ENCODE assay signal across 8 cellular contexts in genomic region chr11:63974259-63975143, GRCh38. TPM values are rescaled to one million over a fixed set of nuclear protein-coding genes. Genes with fewer than 3 reads are reported as not detected.
DNase-seq lines count a peak whose midpoint lies in the region; ATAC-seq, FAIRE-seq and TF ChIP-seq lines count a peak whose summit lies in the region.

TSS of gene COX8A (plus strand) at chr11:63974620. CDS start at chr11:63974681, 61 bp downstream.

- H3K9me3 ChIP-seq in IMR-90 (ENCODE audit: control insufficient read depth, insufficient read depth, low read length) (no peaks in the 10 kb centered on the region), endothelial cell of umbilical vein (replicated peaks; ENCODE audit: control insufficient read depth, insufficient read depth, low read length) (no peaks in the 10 kb centered on the region)

- TF ChIP-seq CTCF in IMR-90 (conservative IDR thresholded peaks at IDR 0.05; ENCODE audit: low read depth, low read length): 0 out of 2 replicates have a peak, but pooled peaks have one; percentile 14
- peak in 1 of 2 donors; percentile 11 for TF ChIP-seq CTCF in endothelial cell of umbilical vein (IDR thresholded peaks at IDR 0.05; ENCODE audit: extremely low read depth in 1 of 2, insufficient read depth in 1 of 2, low read depth in 1 of 2, low read length in 2 of 2)

- H3K23ac ChIP-seq in IMR-90 (ENCODE audit: low read depth, low read length): peak within 1 kb of the TSS; percentile 70

- in situ Hi-C loops in IMR-90 (cut with MboI; ENCODE audit: low sequenced_read_pairs): no loop called here

- H3K18ac ChIP-seq in IMR-90 (ENCODE audit: low read depth, low read length): no peak within 1 kb of the TSS; the same call in 1 of the 2 replicates

- 1% methylated on average over 37 of the region's 67 CpGs; no CpG with 5 or more reads in 1 of the 2 experiments for WGBS in IMR-90 (ENCODE audit: extremely low coverage in 2 of 2, insufficient read length in 1 of 2), 2 experiments

- peak within 1 kb of the TSS; percentile 99 for H2AK9ac ChIP-seq in IMR-90 (replicated peaks; ENCODE audit: low read depth, low read length, poor library complexity)

- H3K27me3 ChIP-seq in IMR-90 (ENCODE audit: control insufficient read depth, insufficient read depth, low read length) (no peaks in the 10 kb centered on the region), endothelial cell of umbilical vein (ENCODE audit: control insufficient read depth in 2 of 2, insufficient read depth in 2 of 2, low read length in 2 of 2) (peaks cover 0 to 2% of the 10 kb centered on the region in 2 experiments)

- H3K9me1 ChIP-seq in IMR-90 (ENCODE audit: insufficient read depth, low read length) (peaks cover 16% of the 10 kb centered on the region), endothelial cell of umbilical vein (replicated peaks; ENCODE audit: control insufficient read depth, extremely low read depth, insufficient read depth, low read length) (no peaks in the 10 kb centered on the region)

- H3K36me3 ChIP-seq in IMR-90 (ENCODE audit: control insufficient read depth, insufficient read depth, low read length) (peaks cover 11% of the 10 kb centered on the region; the same call in 1 of the 2 replicates), endothelial cell of umbilical vein (ENCODE audit: control insufficient read depth in 2 of 2, extremely low read depth in 1 of 2, insufficient read depth in 2 of 2, low read length in 2 of 2) (peaks cover 0 to 2% of the 10 kb centered on the region in 2 experiments)

- peaks cover 7 to 36% of the 10 kb centered on the region in 2 experiments; a peak in 3 of 4 replicates for H3K79me1 ChIP-seq in IMR-90 (ENCODE audit: low read depth in 1 of 2, low read length in 2 of 2)

- peak within 1 kb of the TSS; percentile 65 for H3K56ac ChIP-seq in IMR-90 (ENCODE audit: extremely low read depth, insufficient read depth, low read length)

- H2AK5ac ChIP-seq in IMR-90 (ENCODE audit: low read depth, low read length): peak within 1 kb of the TSS; percentile 66

- H3K14ac ChIP-seq in IMR-90 (replicated peaks; ENCODE audit: low read depth, low read length): peak within 1 kb of the TSS; percentile 87

- peaks cover 9% of the 10 kb centered on the region for H3K4me1 ChIP-seq in IMR-90 (ENCODE audit: control insufficient read depth, insufficient read depth, low read length)
- peaks cover 13% of the 10 kb centered on the region for H3K4me1 ChIP-seq in endothelial cell of umbilical vein (ENCODE audit: control insufficient read depth, extremely low read depth, insufficient read depth, low read length)

- POLR2A ChIA-PET in IMR-90 (lab: Charles Lee; ENCODE audit: unreplicated experiment) (no interaction called here), endothelial cell of umbilical vein (lab: Charles Lee) (no interaction called here)

- H2BK5ac ChIP-seq in IMR-90 (ENCODE audit: low read depth, low read length, poor library complexity, severe bottlenecking): peak within 1 kb of the TSS; percentile 91

- H3K4me2 ChIP-seq in IMR-90 (ENCODE audit: low read depth, low read length): peak within 1 kb of the TSS; percentile 44
- H3K4me2 ChIP-seq in endothelial cell of umbilical vein (ENCODE audit: insufficient read depth, low read length): peak within 1 kb of the TSS; percentile 65

- H2BK15ac ChIP-seq in IMR-90 (ENCODE audit: low read depth, low read length): no peak within 1 kb of the TSS

- peak within 1 kb of the TSS; percentile 92 for H3K4ac ChIP-seq in IMR-90 (ENCODE audit: low read depth, low read length)

- BruUV-seq in IMR-90 (replicated peaks; lab: Mats Ljungman, UMichigan) (TSS peak; percentile 58), endothelial cell of umbilical vein (replicated peaks; lab: Mats Ljungman, UMichigan) (TSS peak; percentile 67)

- intact Hi-C loops in IMR-90 (cut with micrococcal nuclease): no loop called here
- intact Hi-C loops in endothelial cell of umbilical vein (cut with micrococcal nuclease): loop anchor here (1.0 kb wide), 1 partner anchor 12 kb away; the partner anchor contains the start of gene OTUB1

- H3K79me2 ChIP-seq in endothelial cell of umbilical vein (ENCODE audit: control insufficient read depth, insufficient read depth, low read length): peaks cover 23% of the 10 kb centered on the region

- H2BK120ac ChIP-seq in IMR-90 (ENCODE audit: low read depth, low read length): peak within 1 kb of the TSS; percentile 52

- TF ChIP-seq POLR2A in IMR-90 (IDR thresholded peaks at IDR 0.05; ENCODE audit: low read depth, low read length): peak; percentile 62; the same call in 1 of the 2 replicates
- TF ChIP-seq POLR2A in endothelial cell of umbilical vein (IDR thresholded peaks at IDR 0.05; ENCODE audit: low read depth, low read length): peak; percentile 86

- peak within 1 kb of the TSS; percentile 57 for H4K5ac ChIP-seq in IMR-90 (ENCODE audit: low read depth, low read length)

- H2BK20ac ChIP-seq in IMR-90 (ENCODE audit: low read depth, low read length): no peak within 1 kb of the TSS

- H3K27ac ChIP-seq in IMR-90 (ENCODE audit: insufficient read depth, low read length) (peak within 1 kb of the TSS; percentile 86), endothelial cell of umbilical vein (ENCODE audit: insufficient read depth, low read depth, low read length) (peak within 1 kb of the TSS; percentile 72)

- TF ChIP-seq RAD21 in IMR-90 (IDR thresholded peaks at IDR 0.05; ENCODE audit: low read length): 0 out of 2 replicates have a peak, but pooled peaks have one; percentile 4

- H3K4me3 ChIP-seq in IMR-90 (ENCODE audit: insufficient read depth, low read depth, low read length) (peak within 1 kb of the TSS; percentile 82), endothelial cell of umbilical vein (replicated peaks in 1 of 3; ENCODE audit: insufficient read depth in 1 of 3, low read depth in 1 of 3, low read length in 3 of 3) (peak within 1 kb of the TSS; percentile 70 to 72 (median 71))

- peak; percentile 100 for FAIRE-seq in endothelial cell of umbilical vein (lab: Jason Lieb, UNC)

- dilution Hi-C loops in IMR-90 (cut with HindIII; ENCODE audit: low sequenced_read_pairs, unreplicated experiment): no loop called here
- dilution Hi-C loops in endothelial cell of umbilical vein (cut with MboI; ENCODE audit: extremely low pct_ligation_motif_present, low sequenced_read_pairs): no loop called here

- peak within 1 kb of the TSS; percentile 97 for H2AFZ ChIP-seq in IMR-90 (replicated peaks; ENCODE audit: low read length, poor library complexity)
- H2AFZ ChIP-seq in endothelial cell of umbilical vein (ENCODE audit: low read depth, low read length): peak within 1 kb of the TSS; percentile 89

- H4K8ac ChIP-seq in IMR-90 (ENCODE audit: low read depth in 2 of 2, low read length in 2 of 2): peak within 1 kb of the TSS; percentile 44 to 90

- peak; percentile 98 for DNase-seq in DMS 273 treated with DMSO at 0.1 percent for 48 hours (lab: John Stamatoyannopoulos, UW)
- DNase-seq in IMR-90: peak; percentile 100
- peak; percentile 100 for DNase-seq in OCI-M1 (lab: John Stamatoyannopoulos, UW)
- DNase-seq in activated T-cell treated with anti-CD3 and anti-CD28 coated beads for 24 hours (ENCODE audit: low read depth): peak; percentile 94
- peak; percentile 100 for DNase-seq in endothelial cell of umbilical vein (ENCODE audit: low read depth, low spot score)
- peak; percentile 100 for DNase-seq in midbrain (lab: John Stamatoyannopoulos, UW)
- DNase-seq in stimulated activated CD8-positive, alpha-beta memory T cell treated with anti-CD3 and anti-CD28 coated beads, Interleukin-2, amount 100 ng/mL, for 1 hour (ENCODE audit: low read depth in 2 of 2): peak; percentile 84 to 90

- CTCF ChIA-PET in IMR-90 (lab: Yijun Ruan, JAX): interaction anchor here (0.6 kb wide), 1 partner anchor 40 kb away, joined by 8 read pairs; no protein-coding TSS in a partner anchor
- CTCF ChIA-PET in endothelial cell of umbilical vein (lab: Charles Lee): interaction anchor here (0.5 to 2.1 kb wide), 7 partner anchors 18 to 206 kb away, joined by 3 to 8 read pairs (median 3); partner anchors contain the start of genes MARK2 and ZFTA

- H3K9ac ChIP-seq in IMR-90 (ENCODE audit: low read depth, low read length): peak within 1 kb of the TSS; percentile 84
- H3K9ac ChIP-seq in endothelial cell of umbilical vein (replicated peaks; ENCODE audit: extremely low read depth, insufficient read depth, low read length): peak within 1 kb of the TSS; percentile 87

- peak within 1 kb of the TSS; percentile 77; the same call in 1 of the 2 replicates for H4K91ac ChIP-seq in IMR-90 (ENCODE audit: insufficient read depth, low read depth, low read length)

- peak; percentile 92 for ATAC-seq in GM21528 (IDR thresholded peaks at IDR 0.05; ENCODE audit: low FRiP score, unreplicated experiment)
- ATAC-seq in IMR-90 (ENCODE audit: low read depth): peak; percentile 98

- peaks cover 18% of the 10 kb centered on the region for H4K20me1 ChIP-seq in IMR-90 (ENCODE audit: insufficient read depth, low read length)
- no peaks in the 10 kb centered on the region for H4K20me1 ChIP-seq in endothelial cell of umbilical vein (replicated peaks; ENCODE audit: control insufficient read depth, extremely low read depth, insufficient read depth, low read length)

TF ChIP-seq in endothelial cell of umbilical vein, 7 proteins besides CTCF, POLR2A, EP300 and RAD21:
- TF ChIP-seq JUN (IDR thresholded peaks at IDR 0.05; ENCODE audit: borderline replicate concordance, insufficient read depth, insufficient read length, low read depth): peak; percentile 12
- TF ChIP-seq GATA2 (IDR thresholded peaks at IDR 0.05; ENCODE audit: insufficient read depth, insufficient read length, low read depth, low read length): no peak
- TF ChIP-seq POLR2AphosphoS5 (IDR thresholded peaks at IDR 0.05; ENCODE audit: insufficient read depth, low read depth, low read length): peak; percentile 94

RNA-seq across cellular contexts. Expression of gene COX8A, which starts in this region (rescaled TPM):
- total RNA-seq in IMR-90 (2012; rRNA removed) (250 and 315 TPM in 2 replicates), endothelial cell of umbilical vein (307 and 339 TPM in 2 replicates)
- polyA plus RNA-seq in IMR-90 (2012; rRNA removed) (598 and 701 TPM in 2 replicates), endothelial cell of umbilical vein (930 and 1,340 TPM in 2 replicates)
- 770 and 1,094 TPM in 2 replicates for polyA plus RNA-seq in IMR-90 (2012; cell fraction: cytosol; rRNA removed)
- 142 and 372 TPM in 2 replicates for polyA plus RNA-seq in IMR-90 (2012; cell fraction: nucleus; rRNA removed; ENCODE audit: low replicate concordance)
- 519 and 619 TPM in 2 replicates for polyA plus RNA-seq in endothelial cell of umbilical vein (2011; cell fraction: cytosol; rRNA removed)
- 138 and 192 TPM in 2 replicates for polyA plus RNA-seq in endothelial cell of umbilical vein (2011; cell fraction: nucleus; rRNA removed)
- polyA plus RNA-seq in endothelial cell of umbilical vein (2012): 412 and 424 TPM in 2 replicates
- polyA minus RNA-seq in endothelial cell of umbilical vein: 163 and 178 TPM in 2 replicates
- 386 TPM for polyA minus RNA-seq in endothelial cell of umbilical vein (2011; cell fraction: cytosol; rRNA and poly(A)+ RNA removed)
- polyA minus RNA-seq in endothelial cell of umbilical vein (2011; cell fraction: nucleus; rRNA and poly(A)+ RNA removed): 34.2 and 36.7 TPM in 2 replicates

Comparison
In these comparisons a context has a peak if more than half of its experiments do, and no peak if none do; other contexts are left out.
1. Peak in every context shown above with its lines: DNase-seq, ATAC-seq, H3K4me3 ChIP-seq and H3K27ac ChIP-seq.